15 cellular contexts compared by ENCODE assay signal in genomic region chr5:61348437-61348836, GRCh38.
"Had no signal": no experiment of that assay in that cellular context is flagged by ENCODE, and none has a peak within 500 bp of the region (broad histone marks: within the 10 kb centered on the region; RNA-seq: fewer than 3 reads in every experiment).

No MANE protein-coding gene starts in this region.

- ATAC-seq: activated CD4-positive, CD25-positive, alpha-beta regulatory T cell treated with anti-CD3 and anti-CD28 coated beads, Interleukin-2, amount 50 U/mL, for 24 hours; gastroesophageal sphincter; heart right ventricle; upper lobe of right lung had no signal

- H3K27me3 Mint-ChIP-seq: naive B cell had no signal

- H3K36me3 ChIP-seq: cardiac muscle cell, gastroesophageal sphincter, heart right ventricle, neutrophil, sigmoid colon, thoracic aorta, upper lobe of right lung had no signal

- DNase-seq: activated naive CD4-positive, alpha-beta T cell treated with anti-CD3 and anti-CD28 coated beads, Interleukin-2, amount 50 U/mL, for 16 hours; heart right ventricle; naive B cell; sigmoid colon; stimulated activated CD4-positive, alpha-beta T cell treated with anti-CD3 and anti-CD28 coated beads, Interleukin-12 subunit alpha, Interleukin-12 subunit beta, amount 100 ng/mL, for 4 hours; stimulated activated CD4-positive, alpha-beta T cell treated with anti-CD3 and anti-CD28 coated beads, Interleukin-2, amount 100 ng/mL, for 24 hours; T-helper 9 cell; upper lobe of right lung had no signal

- H3K9me3 ChIP-seq: gastroesophageal sphincter, heart right ventricle, neutrophil, sigmoid colon, thoracic aorta, upper lobe of right lung had no signal

- H3K27me3 ChIP-seq: cardiac muscle cell, gastroesophageal sphincter, heart right ventricle, neutrophil, sigmoid colon, upper lobe of right lung had no signal

- H3K27ac ChIP-seq: cardiac muscle cell, gastroesophageal sphincter, heart right ventricle, neutrophil, parathyroid adenoma, sigmoid colon, thoracic aorta, upper lobe of right lung had no signal

- H2AFZ ChIP-seq: parathyroid adenoma had no signal

- H3K9me3 Mint-ChIP-seq: activated T-helper 2 cell treated with anti-CD3 and anti-CD28 coated beads, Interferon-gamma antibody, Interleukin-2, Interleukin-4, amounts not matched to agents 10 μg/mL and 5 μg/mL and 100 μg/mL, durations not matched to agents 14 hours and 24 hours and 36 hours; naive B cell had no signal

- H3K9ac ChIP-seq: parathyroid adenoma had no signal

- H3K4me3 ChIP-seq: cardiac muscle cell, gastroesophageal sphincter, heart right ventricle, sigmoid colon, thoracic aorta, upper lobe of right lung had no signal

- H3K36me3 Mint-ChIP-seq: naive B cell had no signal

- H3K27ac Mint-ChIP-seq: activated T-helper 2 cell treated with anti-CD3 and anti-CD28 coated beads, Interferon-gamma antibody, Interleukin-2, Interleukin-4, amounts not matched to agents 10 μg/mL and 5 μg/mL and 100 μg/mL, durations not matched to agents 14 hours and 24 hours and 36 hours; naive B cell had no signal
